Comparison of ENCODE assay signal across 8 cellular contexts in genomic region chr12:113965951-113966797, GRCh38. TPM values are rescaled to one million over a fixed set of nuclear protein-coding genes. Genes with fewer than 3 reads are reported as not detected.
DNase-seq lines count a peak whose midpoint lies in the region; ATAC-seq and FAIRE-seq lines count a peak whose summit lies in the region.

Gene RBM19 (minus strand): TSS chr12:113966325. CDS start chr12:113966227, 98 bp downstream.

- no peaks in the 10 kb centered on the region for H3K9me3 Mint-ChIP-seq in effector memory CD8-positive, alpha-beta T cell

- peak; percentile 91 for ATAC-seq in GM21367 (IDR thresholded peaks at IDR 0.05; ENCODE audit: unreplicated experiment)
- peak; percentile 97 for ATAC-seq in effector memory CD8-positive, alpha-beta T cell (replicated peaks)

- peak within 1 kb of the TSS; percentile 92 to 97 for H3K27ac Mint-ChIP-seq in effector memory CD8-positive, alpha-beta T cell

- peaks cover 27 to 38% of the 10 kb centered on the region in 2 donors for H3K4me1 Mint-ChIP-seq in effector memory CD8-positive, alpha-beta T cell (ENCODE audit: low read depth in 2 of 2)

- in situ Hi-C loops in Caki2 (cut with HindIII; ENCODE audit: low pct_unique_long_range_greater_than_20kb, low sequenced_read_pairs), result no loop called here

- H3K36me3 Mint-ChIP-seq in effector memory CD8-positive, alpha-beta T cell (ENCODE audit: insufficient read depth), result peaks cover 14% of the 10 kb centered on the region

- FAIRE-seq in HTR-8/SVneo (lab: Jason Lieb, UNC), result peak; percentile 90

- peak within 1 kb of the TSS; percentile 95 to 99 for H3K4me3 Mint-ChIP-seq in effector memory CD8-positive, alpha-beta T cell

- peaks cover 0 to 7% of the 10 kb centered on the region in 2 donors for H3K27me3 Mint-ChIP-seq in effector memory CD8-positive, alpha-beta T cell

- peak; percentile 86 for DNase-seq in Caki2 (ENCODE audit: low read depth)
- peak; percentile 97 for DNase-seq in HTR-8/SVneo (ENCODE audit: insufficient read length, low spot score)
- DNase-seq in NOMO-1 treated with DMSO at 0.1 percent for 48 hours (lab: John Stamatoyannopoulos, UW; ENCODE audit: unreplicated experiment), result peak; percentile 96
- peak; percentile 97 for DNase-seq in activated CD8-positive, alpha-beta memory T cell treated with anti-CD3 and anti-CD28 coated beads for 4 hours (ENCODE audit: low read depth in 2 of 2)
- peak; percentile 97 to 98 (median 97) for DNase-seq in effector memory CD8-positive, alpha-beta T cell
- peak; percentile 100 for DNase-seq in medulla oblongata (ENCODE audit: extremely low spot score)
- peak; percentile 97 for DNase-seq in stimulated activated CD8-positive, alpha-beta memory T cell treated with anti-CD3 and anti-CD28 coated beads, Interleukin-12 subunit alpha, Interleukin-12 subunit beta, amount 100 ng/mL, for 1 hour (ENCODE audit: low read depth)

RNA-seq across cellular contexts. Expression of gene RBM19, which starts in this region (rescaled TPM):
- total RNA-seq in Caki2 (2014; rRNA removed; shearing (Covaris generic); ENCODE audit: low replicate concordance), result 14.0 and 23.8 TPM in 2 replicates

Comparison
In these comparisons a context has a peak if more than half of its experiments do, and no peak if none do; other contexts are left out.
1. Peak in every context shown above with its lines: DNase-seq and ATAC-seq.